In the genomic region with DNA sequence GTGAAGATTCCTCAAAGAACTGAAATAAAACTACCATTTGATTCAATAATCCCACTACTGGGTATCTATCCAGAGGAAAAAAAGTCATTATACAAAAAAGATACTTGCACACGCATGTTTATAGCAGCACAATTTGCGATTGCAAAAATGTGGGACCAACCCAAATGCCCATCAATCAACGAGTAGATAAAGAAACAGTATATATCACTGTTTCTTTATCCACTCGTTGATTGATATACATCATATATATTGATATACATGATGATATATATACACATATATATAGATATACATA, we compare ENCODE assay signal across 10 cellular contexts. TPM values are rescaled to one million over a fixed set of nuclear protein-coding genes. Genes with fewer than 3 reads are reported as not detected.
"Had no signal": no experiment of that assay in that cellular context is flagged by ENCODE, and none has a peak within 500 bp of the region (broad histone marks: within the 10 kb centered on the region; RNA-seq: fewer than 3 reads in every experiment).

No MANE protein-coding gene starts in this region.

- DNase-seq: IMR-90, KBM-7, KG1 had no signal

- H3K4me3 ChIP-seq: K562 had no signal

- FAIRE-seq: HTR-8/SVneo, K562 had no signal

- H3K4me2 ChIP-seq: KMS-11 had no signal

- H3K9ac ChIP-seq: KMS-11 had no signal

- ATAC-seq: K562 had no signal

- H3K27ac ChIP-seq: HL-60, KMS-11 had no signal

RNA-seq across cellular contexts. Expression of gene AFP, which starts 13.6 kb away (rescaled TPM):
- total RNA-seq: HT-29 had no signal
- polyA plus RNA-seq: IgD-negative memory B cell had no signal

RNA-seq across cellular contexts. Expression of gene ALB, which starts 18.3 kb away (rescaled TPM):
- total RNA-seq: HT-29, IMR-90 had no signal
- polyA plus RNA-seq: IgD-negative memory B cell, IMR-90 had no signal

RNA-seq across cellular contexts. Expression of gene AFM, which starts 59.1 kb away (rescaled TPM):
- total RNA-seq: HT-29, HT1080, IMR-90 had no signal
- polyA plus RNA-seq: IgD-negative memory B cell, IMR-90 had no signal
